Comparison of ENCODE assay signal across 8 cellular contexts in the genomic region with DNA sequence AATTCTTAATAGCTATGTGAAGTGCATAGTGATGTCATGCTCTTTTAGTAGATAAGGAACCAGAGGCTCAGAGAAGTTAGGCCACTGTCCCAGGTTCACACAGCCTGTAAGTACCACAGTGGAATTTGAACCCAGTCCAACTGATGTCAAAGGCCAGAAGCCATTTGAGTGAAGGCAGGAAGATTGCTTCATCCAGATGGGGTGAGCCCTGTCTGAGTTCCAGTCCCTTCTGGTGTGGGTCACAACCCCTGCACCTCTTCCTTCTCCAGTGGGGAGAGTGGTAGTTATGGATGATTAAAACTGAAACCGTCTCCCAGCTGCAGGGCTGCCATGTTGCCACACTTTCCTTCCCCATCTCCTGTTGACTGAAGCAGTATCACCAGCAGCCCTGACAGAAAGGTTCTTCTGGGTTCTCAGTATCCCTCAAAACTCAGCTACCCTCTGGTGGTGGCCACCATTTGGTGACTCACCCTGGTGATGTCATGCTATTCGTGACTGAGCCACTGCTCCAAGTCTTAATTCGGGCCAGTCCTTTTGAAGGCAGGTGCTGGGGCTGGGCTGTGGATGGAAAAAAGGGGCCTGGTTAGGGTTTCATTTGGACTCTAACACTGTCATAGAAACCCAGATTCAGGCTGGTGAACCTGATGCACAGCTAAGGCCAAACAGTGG. TPM values are rescaled to one million over a fixed set of nuclear protein-coding genes. Genes with fewer than 3 reads are reported as not detected.
DNase-seq lines count a peak whose midpoint lies in the region; ATAC-seq, FAIRE-seq and TF ChIP-seq lines count a peak whose summit lies in the region.

No MANE protein-coding gene starts in this region.

- POLR2A ChIA-PET in CD8-positive, alpha-beta memory T cell (lab: Charles Lee) = interaction anchor here (0.6 to 4.6 kb wide), 4 partner anchors 9 to 316 kb away, joined by 3 to 54 read pairs (median 24); a partner anchor contains a TSS

- H3K9me3 Mint-ChIP-seq in CD8-positive, alpha-beta memory T cell = no peaks in the 10 kb centered on the region
- no peaks in the 10 kb centered on the region for H3K9me3 Mint-ChIP-seq in stimulated activated effector memory CD8-positive, alpha-beta T cell treated with anti-CD3 and anti-CD28 coated beads, Interleukin-12 subunit alpha, Interleukin-12 subunit beta, amount 100 ng/mL, for 72 hours

- H3K4me3 Mint-ChIP-seq in CD8-positive, alpha-beta memory T cell = peak overlapping the region; percentile 45 to 93 (median 81)
- peak overlapping the region; percentile 90 for H3K4me3 Mint-ChIP-seq in stimulated activated effector memory CD8-positive, alpha-beta T cell treated with anti-CD3 and anti-CD28 coated beads, Interleukin-12 subunit alpha, Interleukin-12 subunit beta, amount 100 ng/mL, for 72 hours

- H3K27me3 ChIP-seq in CD8-positive, alpha-beta memory T cell (ENCODE audit: insufficient read depth, low read length, poor library complexity, severe bottlenecking) = no peaks in the 10 kb centered on the region
- H3K27me3 ChIP-seq in Peyer's patch = no peaks in the 10 kb centered on the region

- peak; percentile 72 for ATAC-seq in stimulated activated effector memory CD8-positive, alpha-beta T cell treated with anti-CD3 and anti-CD28 coated beads, Interleukin-12 subunit alpha, Interleukin-12 subunit beta, amount 100 ng/mL, for 72 hours

- H3K27me3 Mint-ChIP-seq in CD8-positive, alpha-beta memory T cell = no peaks in the 10 kb centered on the region

- H3K4me3 ChIP-seq in CD8-positive, alpha-beta memory T cell (ENCODE audit: low read length) = no peak overlapping the region
- H3K4me3 ChIP-seq in Peyer's patch = no peak overlapping the region

- DNase-seq in CD8-positive, alpha-beta memory T cell = peak in 1 of 5 donors; percentile 63
- DNase-seq in Peyer's patch (peak in 1 of 3 donors; percentile 61), kidney tubule cell (ENCODE audit: low spot score) (peak; percentile 81), frontal cortex (ENCODE audit: low spot score in 2 of 2) (no peak), NCI-H2227 (lab: John Stamatoyannopoulos, UW; ENCODE audit: unreplicated experiment) (no peak), superior temporal gyrus (ENCODE audit: extremely low spot score) (no peak)
- DNase-seq in stimulated activated effector memory CD8-positive, alpha-beta T cell treated with anti-CD3 and anti-CD28 coated beads, Interleukin-12 subunit alpha, Interleukin-12 subunit beta, amount 100 ng/mL, for 72 hours (ENCODE audit: low spot score in 2 of 2) = peak; percentile 49 to 79

- no peak for TF ChIP-seq POLR2A in Peyer's patch (IDR thresholded peaks at IDR 0.05)

- H3K36me3 Mint-ChIP-seq in CD8-positive, alpha-beta memory T cell = peaks cover 0 to 32% (median 0%) of the 10 kb centered on the region in 3 donors
- H3K36me3 Mint-ChIP-seq in stimulated activated effector memory CD8-positive, alpha-beta T cell treated with anti-CD3 and anti-CD28 coated beads, Interleukin-12 subunit alpha, Interleukin-12 subunit beta, amount 100 ng/mL, for 72 hours = peaks cover 56% of the 10 kb centered on the region

- H3K27ac ChIP-seq in CD8-positive, alpha-beta memory T cell (ENCODE audit: low read depth, low read length) = peak overlapping the region; percentile 1
- H3K27ac ChIP-seq in Peyer's patch (peak overlapping the region in 3 of 4 donors; percentile 1 to 36 (median 6)), angular gyrus (ENCODE audit: low read depth, low read length) (peak overlapping the region; percentile 73)

- peaks cover 21 to 28% (median 24%) of the 10 kb centered on the region in 3 donors for H3K4me1 Mint-ChIP-seq in CD8-positive, alpha-beta memory T cell
- H3K4me1 Mint-ChIP-seq in stimulated activated effector memory CD8-positive, alpha-beta T cell treated with anti-CD3 and anti-CD28 coated beads, Interleukin-12 subunit alpha, Interleukin-12 subunit beta, amount 100 ng/mL, for 72 hours = peaks cover 31% of the 10 kb centered on the region

- no peaks in the 10 kb centered on the region for H3K9me3 ChIP-seq in CD8-positive, alpha-beta memory T cell (ENCODE audit: low read length)
- H3K9me3 ChIP-seq in Peyer's patch = no peaks in the 10 kb centered on the region

- peaks cover 9% of the 10 kb centered on the region for H3K36me3 ChIP-seq in CD8-positive, alpha-beta memory T cell (ENCODE audit: insufficient read depth, low read length)
- H3K36me3 ChIP-seq in Peyer's patch = no peaks in the 10 kb centered on the region

- CTCF ChIA-PET in CD8-positive, alpha-beta memory T cell (lab: Charles Lee) = interaction anchor here (1.5 to 3.6 kb wide), 4 partner anchors 8 to 54 kb away, joined by 4 to 23 read pairs (median 10); a partner anchor contains a TSS

- H3K4me1 ChIP-seq in CD8-positive, alpha-beta memory T cell (ENCODE audit: insufficient read depth, low read length) = peaks cover 16% of the 10 kb centered on the region
- H3K4me1 ChIP-seq in Peyer's patch = peaks cover 0 to 6% (median 0%) of the 10 kb centered on the region in 4 donors

- H3K27ac Mint-ChIP-seq in CD8-positive, alpha-beta memory T cell = peak overlapping the region; percentile 8 to 92 (median 75)
- H3K27ac Mint-ChIP-seq in stimulated activated effector memory CD8-positive, alpha-beta T cell treated with anti-CD3 and anti-CD28 coated beads, Interleukin-12 subunit alpha, Interleukin-12 subunit beta, amount 100 ng/mL, for 72 hours = peak overlapping the region; percentile 91

- TF ChIP-seq CTCF in Peyer's patch (IDR thresholded peaks at IDR 0.05) = no peak

- FAIRE-seq in frontal cortex (lab: Jason Lieb, UNC) = no peak

RNA-seq across cellular contexts. Expression of a gene that starts 1.5 kb away (rescaled TPM):
- under 1 TPM; 0.57 to 0.62 TPM for total RNA-seq in CD8-positive, alpha-beta memory T cell
- 0.70 TPM for polyA plus RNA-seq in CD8-positive, alpha-beta memory T cell
- total RNA-seq in Peyer's patch = 1 to 10 TPM in 1 of 4 donors, under 1 TPM in 1, not detected in 2; 0.85 to 2.8 TPM
- 0.82 TPM for total RNA-seq in frontal cortex

RNA-seq across cellular contexts. Expression of a gene that starts 20.4 kb away (rescaled TPM):
- 10 to 100 TPM; 62.4 to 64.8 TPM for total RNA-seq in CD8-positive, alpha-beta memory T cell
- polyA plus RNA-seq in CD8-positive, alpha-beta memory T cell = 61.7 TPM
- total RNA-seq in Peyer's patch (10 to 100 TPM in 3 of 4 donors, 1 to 10 TPM in 1; 8.9 to 56.9 (median 29.3) TPM), frontal cortex (53.0 TPM)

RNA-seq across cellular contexts. Expression of a gene that starts 32.2 kb away (rescaled TPM):
- 10 to 100 TPM; 13.5 to 16.3 TPM for total RNA-seq in CD8-positive, alpha-beta memory T cell
- polyA plus RNA-seq in CD8-positive, alpha-beta memory T cell = 33.4 TPM
- total RNA-seq in Peyer's patch (10 to 100 TPM; 36.9 to 57.8 (median 44.8) TPM), frontal cortex (13.5 TPM)

RNA-seq across cellular contexts. Expression of a gene that starts 34.2 kb away (rescaled TPM):
- 1 to 10 TPM; 2.5 to 3.2 TPM for total RNA-seq in CD8-positive, alpha-beta memory T cell
- 1.9 TPM for polyA plus RNA-seq in CD8-positive, alpha-beta memory T cell
- 10 to 100 TPM in 1 of 4 donors, 1 to 10 TPM in 2, not detected in 1; 1.6 to 14.3 (median 6.3) TPM for total RNA-seq in Peyer's patch
- total RNA-seq in frontal cortex = 98.2 TPM

RNA-seq across cellular contexts. Expression of a gene that starts 49.7 kb away (rescaled TPM):
- total RNA-seq in CD8-positive, alpha-beta memory T cell = 10 to 100 TPM; 79.6 to 80.4 TPM
- polyA plus RNA-seq in CD8-positive, alpha-beta memory T cell = 76.4 TPM
- total RNA-seq in Peyer's patch (10 to 100 TPM; 41.3 to 79.7 (median 71.3) TPM), frontal cortex (238 TPM)

Comparison
In these comparisons a context has a peak if more than half of its experiments do, and no peak if none do; other contexts are left out.
1. DNase-seq: peak in kidney tubule cell (single experiment) and stimulated activated effector memory CD8-positive, alpha-beta T cell treated with anti-CD3 and anti-CD28 coated beads, Interleukin-12 subunit alpha, Interleukin-12 subunit beta, amount 100 ng/mL, for 72 hours (2 of 2); none in frontal cortex (0 of 2), NCI-H2227 (single experiment) and superior temporal gyrus (single experiment).
2. H3K27ac ChIP-seq: peak in every context shown above with its lines; median percentile 73 in angular gyrus; 6 in Peyer's patch; 1 in CD8-positive, alpha-beta memory T cell.